ENCODE assay signal across 1 cellular context in genomic region chr10:47164126-47164799, GRCh38.
TF ChIP-seq lines count a peak whose summit lies in the region.

No MANE protein-coding gene starts in this region.

TF ChIP-seq in HCT116, 20 proteins besides CTCF, POLR2A, EP300 and RAD21 (continued from another document):
- TF ChIP-seq, protein P1, sequence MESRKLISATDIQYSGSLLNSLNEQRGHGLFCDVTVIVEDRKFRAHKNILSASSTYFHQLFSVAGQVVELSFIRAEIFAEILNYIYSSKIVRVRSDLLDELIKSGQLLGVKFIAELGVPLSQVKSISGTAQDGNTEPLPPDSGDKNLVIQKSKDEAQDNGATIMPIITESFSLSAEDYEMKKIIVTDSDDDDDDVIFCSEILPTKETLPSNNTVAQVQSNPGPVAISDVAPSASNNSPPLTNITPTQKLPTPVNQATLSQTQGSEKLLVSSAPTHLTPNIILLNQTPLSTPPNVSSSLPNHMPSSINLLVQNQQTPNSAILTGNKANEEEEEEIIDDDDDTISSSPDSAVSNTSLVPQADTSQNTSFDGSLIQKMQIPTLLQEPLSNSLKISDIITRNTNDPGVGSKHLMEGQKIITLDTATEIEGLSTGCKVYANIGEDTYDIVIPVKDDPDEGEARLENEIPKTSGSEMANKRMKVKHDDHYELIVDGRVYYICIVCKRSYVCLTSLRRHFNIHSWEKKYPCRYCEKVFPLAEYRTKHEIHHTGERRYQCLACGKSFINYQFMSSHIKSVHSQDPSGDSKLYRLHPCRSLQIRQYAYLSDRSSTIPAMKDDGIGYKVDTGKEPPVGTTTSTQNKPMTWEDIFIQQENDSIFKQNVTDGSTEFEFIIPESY (IDR thresholded peaks at IDR 0.05; ENCODE audit: extremely low read depth, insufficient replicate concordance, low read length), result no peak
- no peak for TF ChIP-seq EZH2phosphoT487 (IDR thresholded peaks at IDR 0.05; ENCODE audit: borderline replicate concordance)
- TF ChIP-seq SP1 (IDR thresholded peaks at IDR 0.05; ENCODE audit: low read depth), result no peak
- no peak for TF ChIP-seq ATF3 (IDR thresholded peaks at IDR 0.05)
- no peak for TF ChIP-seq ZNF274 (IDR thresholded peaks at IDR 0.05; ENCODE audit: low read depth, low read length)
